In the genomic region with DNA sequence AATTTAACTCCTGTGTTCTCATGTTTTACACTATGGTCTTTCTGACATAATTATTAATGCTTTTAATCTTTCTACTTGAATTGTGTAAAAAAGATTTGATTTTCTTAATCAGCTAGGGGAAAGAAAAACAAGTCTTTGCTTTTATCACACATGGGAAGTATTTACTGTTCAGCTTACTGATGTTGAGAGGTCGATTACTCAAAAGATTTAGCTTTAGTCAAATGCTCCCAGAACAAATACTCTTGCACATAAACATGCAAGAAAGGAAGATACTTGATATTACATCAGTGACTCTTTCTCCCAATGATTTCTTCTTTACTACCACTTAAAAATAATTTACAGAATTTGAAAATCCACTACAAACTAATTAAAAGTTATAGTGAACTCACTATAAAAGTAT, we compare ENCODE assay signal across 1 cellular context.
TF ChIP-seq lines count a peak whose summit lies in the region.

No MANE protein-coding gene starts in this region.

TF ChIP-seq in IMR-90, 13 proteins besides CTCF, POLR2A, EP300 and RAD21 (continued from another document):
- TF ChIP-seq, protein P1, sequence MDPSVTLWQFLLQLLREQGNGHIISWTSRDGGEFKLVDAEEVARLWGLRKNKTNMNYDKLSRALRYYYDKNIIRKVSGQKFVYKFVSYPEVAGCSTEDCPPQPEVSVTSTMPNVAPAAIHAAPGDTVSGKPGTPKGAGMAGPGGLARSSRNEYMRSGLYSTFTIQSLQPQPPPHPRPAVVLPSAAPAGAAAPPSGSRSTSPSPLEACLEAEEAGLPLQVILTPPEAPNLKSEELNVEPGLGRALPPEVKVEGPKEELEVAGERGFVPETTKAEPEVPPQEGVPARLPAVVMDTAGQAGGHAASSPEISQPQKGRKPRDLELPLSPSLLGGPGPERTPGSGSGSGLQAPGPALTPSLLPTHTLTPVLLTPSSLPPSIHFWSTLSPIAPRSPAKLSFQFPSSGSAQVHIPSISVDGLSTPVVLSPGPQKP (IDR thresholded peaks at IDR 0.05; ENCODE audit: borderline replicate concordance, low read depth, low read length) = no peak
- TF ChIP-seq MAZ (IDR thresholded peaks at IDR 0.05; ENCODE audit: borderline replicate concordance, low read depth, low read length) = no peak
